ENCODE assay signal across 16 cellular contexts in the genomic region with DNA sequence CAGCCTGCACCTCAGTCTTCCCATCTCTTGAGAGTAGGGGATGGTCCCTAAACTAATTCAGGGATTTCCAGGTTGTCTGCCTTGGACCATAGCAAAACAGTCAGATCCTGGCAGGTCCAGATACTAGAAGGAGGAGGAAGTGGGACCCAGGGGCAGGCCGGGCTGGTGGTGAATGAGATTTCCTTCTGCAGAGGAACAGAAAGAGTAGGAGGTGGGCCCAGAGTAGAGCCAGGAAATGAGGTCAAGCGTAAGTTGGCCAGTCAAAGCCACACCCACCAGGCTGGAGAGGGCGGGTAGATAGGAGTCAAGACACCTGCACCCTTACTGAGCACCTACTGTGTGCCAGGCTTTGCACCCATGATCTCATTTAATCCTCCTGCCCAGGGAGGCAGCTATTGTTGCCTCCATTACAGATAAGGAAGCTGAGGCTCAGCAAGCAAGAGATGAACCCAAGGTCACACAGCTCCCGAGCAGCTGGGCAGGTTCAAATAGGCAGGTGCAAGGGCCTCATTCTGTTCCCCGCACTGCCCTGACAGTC. TPM values are rescaled to one million over a fixed set of nuclear protein-coding genes. Genes with fewer than 3 reads are reported as not detected.
DNase-seq lines count a peak whose midpoint lies in the region; ATAC-seq and TF ChIP-seq lines count a peak whose summit lies in the region.
"Had no signal": no experiment of that assay in that cellular context is flagged by ENCODE, and none has a peak within 500 bp of the region (broad histone marks: within the 10 kb centered on the region; RNA-seq: fewer than 3 reads in every experiment).

No MANE protein-coding gene starts in this region.

- intact Hi-C loops in right cardiac atrium (cut with DNase I): no loop called here
- intact Hi-C loops in upper lobe of right lung (cut with DNase I): no loop called here

- CTCF ChIA-PET in activated CD8-positive, alpha-beta memory T cell treated with anti-CD3 and anti-CD28 coated beads, Interleukin-2, amount 10 ng/mL, durations not matched to agents 7 days and 5 days (lab: Charles Lee): no interaction called here

- H3K9me3 Mint-ChIP-seq in activated CD8-positive, alpha-beta memory T cell treated with anti-CD3 and anti-CD28 coated beads, Interleukin-2, amount 10 ng/mL, durations not matched to agents 7 days and 5 days (ENCODE audit: low read depth): no peaks in the 10 kb centered on the region

- ATAC-seq in activated CD8-positive, alpha-beta memory T cell treated with anti-CD3 and anti-CD28 coated beads, Interleukin-2, amount 10 ng/mL, durations not matched to agents 7 days and 5 days: peak; percentile 39
- 0 out of 3 replicates have a peak, but pooled peaks have one; percentile 12 for ATAC-seq in RWPE2 (ENCODE audit: low read depth)
- ATAC-seq in right cardiac atrium: peak; percentile 5 to 12
- ATAC-seq in upper lobe of right lung: peak; percentile 60

- peak overlapping the region; percentile 16 for H3K27ac Mint-ChIP-seq in activated CD8-positive, alpha-beta memory T cell treated with anti-CD3 and anti-CD28 coated beads, Interleukin-2, amount 10 ng/mL, durations not matched to agents 7 days and 5 days
- H3K27ac Mint-ChIP-seq: IgD-negative memory B cell had no signal

- H3K4me2 ChIP-seq in smooth muscle cell: no peak overlapping the region

- WGBS in right cardiac atrium: 54% methylated on average over 5 of the region's 5 CpGs
- 85% methylated on average over 5 of the region's 5 CpGs for WGBS in smooth muscle cell (ENCODE audit: low lambda C conversion rate)

- peaks cover 13% of the 10 kb centered on the region for H3K27me3 Mint-ChIP-seq in activated CD8-positive, alpha-beta memory T cell treated with anti-CD3 and anti-CD28 coated beads, Interleukin-2, amount 10 ng/mL, durations not matched to agents 7 days and 5 days

- no peaks in the 10 kb centered on the region for H3K79me2 ChIP-seq in smooth muscle cell (ENCODE audit: low read depth)

- no peak overlapping the region for H3K9ac ChIP-seq in smooth muscle cell (ENCODE audit: low read depth)

- H3K9me3 ChIP-seq in RWPE2 (ENCODE audit: severe bottlenecking) (no peaks in the 10 kb centered on the region), right cardiac atrium (ENCODE audit: control insufficient read depth, low read length) (no peaks in the 10 kb centered on the region), upper lobe of right lung (no peaks in the 10 kb centered on the region), smooth muscle cell (replicated peaks; ENCODE audit: low read depth) (no peaks in the 10 kb centered on the region)
- H3K9me3 ChIP-seq: testis had no signal

- H3K36me3 ChIP-seq in RWPE2 (ENCODE audit: low read depth) (no peaks in the 10 kb centered on the region), upper lobe of right lung (no peaks in the 10 kb centered on the region), smooth muscle cell (ENCODE audit: low read depth) (no peaks in the 10 kb centered on the region)

- no peaks in the 10 kb centered on the region for H4K20me1 ChIP-seq in smooth muscle cell (ENCODE audit: low read depth)

- H3K27me3 ChIP-seq in RWPE2 (ENCODE audit: insufficient read depth, poor library complexity, severe bottlenecking) (no peaks in the 10 kb centered on the region), right cardiac atrium (ENCODE audit: control insufficient read depth, insufficient read depth) (no peaks in the 10 kb centered on the region), upper lobe of right lung (no peaks in the 10 kb centered on the region), smooth muscle cell (ENCODE audit: low read depth) (no peaks in the 10 kb centered on the region)
- H3K27me3 ChIP-seq: testis had no signal

- H3K4me3 ChIP-seq in RWPE2 (ENCODE audit: severe bottlenecking) (no peak overlapping the region), right cardiac atrium (ENCODE audit: low read length) (peak overlapping the region; percentile 67), upper lobe of right lung (peak overlapping the region; percentile 51), smooth muscle cell (no peak overlapping the region)
- H3K4me3 ChIP-seq: testis had no signal

- no peak overlapping the region for H2AFZ ChIP-seq in smooth muscle cell (ENCODE audit: low read depth)

- H3K27ac ChIP-seq in RWPE2 (ENCODE audit: poor library complexity, severe bottlenecking): no peak overlapping the region
- H3K27ac ChIP-seq in right cardiac atrium (ENCODE audit: low read length): peak overlapping the region; percentile 79
- peak overlapping the region; percentile 80 for H3K27ac ChIP-seq in upper lobe of right lung
- no peak overlapping the region for H3K27ac ChIP-seq in smooth muscle cell (ENCODE audit: low read depth)
- H3K27ac ChIP-seq: testis had no signal

- H3F3A ChIP-seq in smooth muscle cell (ENCODE audit: low read depth): no peaks in the 10 kb centered on the region

- H3K36me3 Mint-ChIP-seq in activated CD8-positive, alpha-beta memory T cell treated with anti-CD3 and anti-CD28 coated beads, Interleukin-2, amount 10 ng/mL, durations not matched to agents 7 days and 5 days: no peaks in the 10 kb centered on the region
- H3K36me3 Mint-ChIP-seq: IgD-negative memory B cell had no signal

- H3K4me3 Mint-ChIP-seq in activated CD8-positive, alpha-beta memory T cell treated with anti-CD3 and anti-CD28 coated beads, Interleukin-2, amount 10 ng/mL, durations not matched to agents 7 days and 5 days: no peak overlapping the region

- TF ChIP-seq CTCF in RWPE2 (IDR thresholded peaks at IDR 0.05; ENCODE audit: poor library complexity, severe bottlenecking): no peak
- TF ChIP-seq CTCF in upper lobe of right lung (IDR thresholded peaks at IDR 0.05): no peak
- TF ChIP-seq CTCF in smooth muscle cell (IDR thresholded peaks at IDR 0.05; ENCODE audit: borderline replicate concordance, insufficient read depth, poor library complexity, severe bottlenecking): no peak

- peak; percentile 45 for DNase-seq in activated CD8-positive, alpha-beta memory T cell treated with anti-CD3 and anti-CD28 coated beads, Interleukin-2, amount 10 ng/mL, durations not matched to agents 7 days and 5 days
- DNase-seq in activated CD8-positive, alpha-beta memory T cell treated with anti-CD3 and anti-CD28 coated beads for 24 hours: no peak
- no peak for DNase-seq in RWPE2 (ENCODE audit: low spot score)
- peak; percentile 59 to 80 (median 77) for DNase-seq in right cardiac atrium
- DNase-seq in upper lobe of right lung: peak; percentile 65
- no peak for DNase-seq in stimulated activated CD4-positive, alpha-beta T cell treated with anti-CD3 and anti-CD28 coated beads, Interleukin-15, amount 100 ng/mL, for 24 hours
- no peak for DNase-seq in smooth muscle cell (lab: John Stamatoyannopoulos, UW; ENCODE audit: unreplicated experiment)
- DNase-seq in NCI-H526 treated with DMSO at 0.1 percent for 48 hours (lab: John Stamatoyannopoulos, UW): no peak
- DNase-seq: activated CD8-positive, alpha-beta memory T cell treated with anti-CD3 and anti-CD28 coated beads, Interleukin-2, amount 50 U/mL, for 48 hours; islet precursor cell; NCI-H446 treated with DMSO at 0.1 percent for 48 hours; testis had no signal

- H3K4me1 Mint-ChIP-seq in activated CD8-positive, alpha-beta memory T cell treated with anti-CD3 and anti-CD28 coated beads, Interleukin-2, amount 10 ng/mL, durations not matched to agents 7 days and 5 days: peaks cover 8% of the 10 kb centered on the region

- H3K4me1 ChIP-seq in RWPE2 (ENCODE audit: insufficient read depth, poor library complexity, severe bottlenecking) (peaks cover 12% of the 10 kb centered on the region), right cardiac atrium (ENCODE audit: control insufficient read depth, insufficient read depth, low read length) (peaks cover 5% of the 10 kb centered on the region), upper lobe of right lung (peaks cover 9% of the 10 kb centered on the region), smooth muscle cell (ENCODE audit: low read depth) (no peaks in the 10 kb centered on the region)

RNA-seq across cellular contexts. Expression of a gene that starts 2.6 kb away (rescaled TPM):
- total RNA-seq in activated CD8-positive, alpha-beta memory T cell treated with anti-CD3 and anti-CD28 coated beads, Interleukin-2, amount 10 ng/mL, durations not matched to agents 7 days and 5 days: not detected
- 10 to 100 TPM; 22.9 to 47.0 (median 40.9) TPM for total RNA-seq in right cardiac atrium
- polyA plus RNA-seq in right cardiac atrium: 32.8 TPM
- 144 TPM for total RNA-seq in upper lobe of right lung
- not detected in 2 replicates for total RNA-seq in smooth muscle cell
- not detected in 2 replicates for polyA plus RNA-seq in smooth muscle cell
- total RNA-seq: A172; fibroblast of lung; T-helper 2 cell treated with Interferon-gamma antibody and Interleukin-4, amounts not matched to agents 100 ng/mL and 5 ng/mL, for 36 hours had no signal
- polyA plus RNA-seq: IgD-negative memory B cell had no signal

RNA-seq across cellular contexts. Expression of a gene that starts 58.0 kb away (rescaled TPM):
- total RNA-seq in activated CD8-positive, alpha-beta memory T cell treated with anti-CD3 and anti-CD28 coated beads, Interleukin-2, amount 10 ng/mL, durations not matched to agents 7 days and 5 days: not detected
- total RNA-seq in right cardiac atrium (1 to 10 TPM in 3 of 4 donors, under 1 TPM in 1; 0.79 to 1.5 (median 1.2) TPM), upper lobe of right lung (0.87 TPM), smooth muscle cell (0.81 and 0.94 TPM in 2 replicates)
- polyA plus RNA-seq in right cardiac atrium (0.41 TPM), smooth muscle cell (2.2 and 4.9 TPM in 2 replicates)
- total RNA-seq: fibroblast of lung; T-helper 2 cell treated with Interferon-gamma antibody and Interleukin-4, amounts not matched to agents 100 ng/mL and 5 ng/mL, for 36 hours had no signal
- polyA plus RNA-seq: IgD-negative memory B cell had no signal

Comparison
In these comparisons a context has a peak if more than half of its experiments do, and no peak if none do; other contexts are left out.
1. DNase-seq: peak in activated CD8-positive, alpha-beta memory T cell treated with anti-CD3 and anti-CD28 coated beads, Interleukin-2, amount 10 ng/mL, durations not matched to agents 7 days and 5 days (single experiment), right cardiac atrium (3 of 3) and upper lobe of right lung (single experiment); none in activated CD8-positive, alpha-beta memory T cell treated with anti-CD3 and anti-CD28 coated beads for 24 hours (single experiment), RWPE2 (single experiment), stimulated activated CD4-positive, alpha-beta T cell treated with anti-CD3 and anti-CD28 coated beads, Interleukin-15, amount 100 ng/mL, for 24 hours (single experiment), smooth muscle cell (single experiment) and NCI-H526 treated with DMSO at 0.1 percent for 48 hours (single experiment).
2. ATAC-seq: peak in every context shown above with its lines; median percentile 60 in upper lobe of right lung; 39 in activated CD8-positive, alpha-beta memory T cell treated with anti-CD3 and anti-CD28 coated beads, Interleukin-2, amount 10 ng/mL, durations not matched to agents 7 days and 5 days; 12 in RWPE2; 8 in right cardiac atrium.
3. H3K27ac ChIP-seq: peak in right cardiac atrium (single experiment) and upper lobe of right lung (single experiment); none in RWPE2 (single experiment) and smooth muscle cell (single experiment).
4. H3K4me3 ChIP-seq: peak in right cardiac atrium (single experiment) and upper lobe of right lung (single experiment); none in RWPE2 (single experiment) and smooth muscle cell (single experiment).
5. RNA of a gene that starts 2.6 kb away (total RNA-seq): 144 TPM in upper lobe of right lung (single experiment) and 22.9 to 47.0 TPM in right cardiac atrium; not detected in activated CD8-positive, alpha-beta memory T cell treated with anti-CD3 and anti-CD28 coated beads, Interleukin-2, amount 10 ng/mL, durations not matched to agents 7 days and 5 days and not detected in smooth muscle cell; every median in the first group is over 10 times any median in the second.